Comparison of ENCODE assay signal across 10 cellular contexts in genomic region chr11:66328036-66328306, GRCh38. TPM values are rescaled to one million over a fixed set of nuclear protein-coding genes. Genes with fewer than 3 reads are reported as not detected.
A peak's percentile ranks its signal among the peaks of the same experiment; 100 is the strongest.
DNase-seq lines count a peak whose midpoint lies in the region; ATAC-seq and TF ChIP-seq lines count a peak whose summit lies in the region.
"Had no signal": no experiment of that assay in that cellular context is flagged by ENCODE, and none has a peak within 500 bp of the region (broad histone marks: within the 10 kb centered on the region; RNA-seq: fewer than 3 reads in every experiment).

No MANE protein-coding gene starts in this region.

- no peak for TF ChIP-seq CTCF in esophagus muscularis mucosa (IDR thresholded peaks at IDR 0.05)

- H3K27ac ChIP-seq in esophagus muscularis mucosa (replicated peaks in 1 of 4) = peak overlapping the region; percentile 52 to 78 (median 68)
- H3K27ac ChIP-seq: right lobe of liver had no signal

- H3K9me3 Mint-ChIP-seq in stimulated activated effector memory CD8-positive, alpha-beta T cell treated with anti-CD3 and anti-CD28 coated beads, Interleukin-12 subunit alpha, Interleukin-12 subunit beta, amount 100 ng/mL, for 72 hours = no peaks in the 10 kb centered on the region

- H3K4me1 Mint-ChIP-seq in stimulated activated effector memory CD8-positive, alpha-beta T cell treated with anti-CD3 and anti-CD28 coated beads, Interleukin-12 subunit alpha, Interleukin-12 subunit beta, amount 100 ng/mL, for 72 hours = peaks cover 48% of the 10 kb centered on the region

- peaks cover 0 to 13% (median 11%) of the 10 kb centered on the region in 4 donors for H3K36me3 ChIP-seq in esophagus muscularis mucosa
- H3K36me3 ChIP-seq: right lobe of liver had no signal

- no peaks in the 10 kb centered on the region for H3K27me3 ChIP-seq in esophagus muscularis mucosa
- H3K27me3 ChIP-seq: right lobe of liver had no signal

- H3K9me3 ChIP-seq in esophagus muscularis mucosa = no peaks in the 10 kb centered on the region
- H3K9me3 ChIP-seq: right lobe of liver had no signal

- H3K27ac Mint-ChIP-seq in stimulated activated effector memory CD8-positive, alpha-beta T cell treated with anti-CD3 and anti-CD28 coated beads, Interleukin-12 subunit alpha, Interleukin-12 subunit beta, amount 100 ng/mL, for 72 hours = peak overlapping the region; percentile 68

- H3K4me3 Mint-ChIP-seq in stimulated activated effector memory CD8-positive, alpha-beta T cell treated with anti-CD3 and anti-CD28 coated beads, Interleukin-12 subunit alpha, Interleukin-12 subunit beta, amount 100 ng/mL, for 72 hours = peak overlapping the region; percentile 38

- H3K36me3 Mint-ChIP-seq in stimulated activated effector memory CD8-positive, alpha-beta T cell treated with anti-CD3 and anti-CD28 coated beads, Interleukin-12 subunit alpha, Interleukin-12 subunit beta, amount 100 ng/mL, for 72 hours = no peaks in the 10 kb centered on the region

- ATAC-seq in activated CD4-positive, CD25-positive, alpha-beta regulatory T cell treated with anti-CD3 and anti-CD28 coated beads, Interleukin-2, amount 50 U/mL, for 24 hours = peak; percentile 10 to 38
- peak; percentile 61 for ATAC-seq in stimulated activated effector memory CD8-positive, alpha-beta T cell treated with anti-CD3 and anti-CD28 coated beads, Interleukin-12 subunit alpha, Interleukin-12 subunit beta, amount 100 ng/mL, for 72 hours
- ATAC-seq in HG02885 (IDR thresholded peaks at IDR 0.05; ENCODE audit: poor library complexity, unreplicated experiment) (no peak), GM18517 (IDR thresholded peaks at IDR 0.05; ENCODE audit: unreplicated experiment) (no peak)

- TF ChIP-seq POLR2A in esophagus muscularis mucosa (IDR thresholded peaks at IDR 0.05; ENCODE audit: low read depth) = no peak

- no peak overlapping the region for H3K4me3 ChIP-seq in esophagus muscularis mucosa
- H3K4me3 ChIP-seq: right lobe of liver had no signal

- intact Hi-C loops in esophagus muscularis mucosa (cut with DNase I) = loop anchor here (2.0 kb wide), 1 partner anchor 17 kb away; no protein-coding TSS in a partner anchor

- WGBS in esophagus muscularis mucosa = 80% methylated on average over 1 of the region's 2 CpGs

- H3K4me1 ChIP-seq in esophagus muscularis mucosa = peaks cover 32 to 35% (median 34%) of the 10 kb centered on the region in 4 donors

- DNase-seq in activated CD4-positive, CD25-positive, alpha-beta regulatory T cell (lab: John Stamatoyannopoulos, UW) = no peak
- DNase-seq in SW480 (ENCODE audit: low spot score) = peak; percentile 70
- DNase-seq in esophagus muscularis mucosa (ENCODE audit: extremely low spot score) = no peak
- DNase-seq in stimulated activated effector memory CD8-positive, alpha-beta T cell treated with anti-CD3 and anti-CD28 coated beads, Interleukin-12 subunit alpha, Interleukin-12 subunit beta, amount 100 ng/mL, for 72 hours (ENCODE audit: low spot score in 2 of 2) = no peak
- no peak for DNase-seq in NOMO-1 (lab: John Stamatoyannopoulos, UW; ENCODE audit: unreplicated experiment in 2 of 2)

- TF ChIP-seq EP300 in esophagus muscularis mucosa (IDR thresholded peaks at IDR 0.05) = no peak

RNA-seq across cellular contexts. Expression of gene RIN1, which starts 8.3 kb away (rescaled TPM):
- total RNA-seq in esophagus muscularis mucosa = 1 to 10 TPM; 3.1 to 6.6 (median 4.5) TPM

RNA-seq across cellular contexts. Expression of gene CD248, which starts 11.1 kb away (rescaled TPM):
- total RNA-seq in esophagus muscularis mucosa = 10 to 100 TPM; 23.0 to 83.8 (median 33.0) TPM

RNA-seq across cellular contexts. Expression of gene BRMS1, which starts 16.9 kb away (rescaled TPM):
- 10 to 100 TPM; 22.8 to 35.1 (median 34.1) TPM for total RNA-seq in esophagus muscularis mucosa

RNA-seq across cellular contexts. Expression of gene B4GAT1, which starts 19.5 kb away (rescaled TPM):
- 10 to 100 TPM; 32.0 to 71.4 (median 50.0) TPM for total RNA-seq in esophagus muscularis mucosa

RNA-seq across cellular contexts. Expression of gene TMEM151A, which starts 36.3 kb away (rescaled TPM):
- total RNA-seq in esophagus muscularis mucosa = under 1 TPM; 0.42 to 0.71 (median 0.54) TPM
- total RNA-seq: subcutaneous adipose tissue had no signal

Comparison
In these comparisons a context has a peak if more than half of its experiments do, and no peak if none do; other contexts are left out.
1. ATAC-seq: peak in activated CD4-positive, CD25-positive, alpha-beta regulatory T cell treated with anti-CD3 and anti-CD28 coated beads, Interleukin-2, amount 50 U/mL, for 24 hours (2 of 2) and stimulated activated effector memory CD8-positive, alpha-beta T cell treated with anti-CD3 and anti-CD28 coated beads, Interleukin-12 subunit alpha, Interleukin-12 subunit beta, amount 100 ng/mL, for 72 hours (single experiment); none in HG02885 (single experiment) and GM18517 (single experiment).